In genomic region chr6:95948324-95948723, GRCh38 we compare ENCODE assay signal across 20 cellular contexts.
"Had no signal": no experiment of that assay in that cellular context is flagged by ENCODE, and none has a peak within 500 bp of the region (broad histone marks: within the 10 kb centered on the region; RNA-seq: fewer than 3 reads in every experiment).

No MANE protein-coding gene starts in this region.

- H3K4me3 ChIP-seq: cardiac muscle cell had no signal

- ATAC-seq: activated CD8-positive, alpha-beta memory T cell treated with anti-CD3 and anti-CD28 coated beads, Interleukin-2, amount 10 ng/mL, durations not matched to agents 7 days and 5 days; activated T-cell treated with anti-CD3 and anti-CD28 coated beads, Interleukin-2, amount 50 U/mL, for 4 hours had no signal

- H3K27me3 ChIP-seq: brain microvascular endothelial cell, cardiac muscle cell had no signal

- H3K36me3 ChIP-seq: brain microvascular endothelial cell, cardiac muscle cell had no signal

- DNase-seq: activated B cell treated with CpG ODN at 0.5 μM for 24 hours; activated CD4-positive, alpha-beta T cell treated with anti-CD3 and anti-CD28 coated beads for 1 hour; activated CD4-positive, alpha-beta T cell treated with anti-CD3 and anti-CD28 coated beads, Interleukin-2, amount 10 ng/mL, durations not matched to agents 24 days and 14 days; activated CD4-positive, alpha-beta T cell treated with anti-CD3 and anti-CD28 coated beads, Interleukin-2, amount 50 U/mL, for 48 hours; activated CD8-positive, alpha-beta memory T cell treated with anti-CD3 and anti-CD28 coated beads, Interleukin-2, amount 10 ng/mL, durations not matched to agents 7 days and 5 days; activated gamma-delta T cell; activated naive CD4-positive, alpha-beta T cell treated with anti-CD3 and anti-CD28 coated beads for 36 hours; activated T-cell treated with anti-CD3 and anti-CD28 coated beads, Interleukin-2, amount 50 U/mL, for 4 hours; brain microvascular endothelial cell; NCI-H1048; NCI-H1417 treated with DMSO at 0.1 percent for 48 hours; NCI-H1694; NCI-H2029; NCI-H2107; NCI-H2171 treated with DMSO at 0.1 percent for 48 hours; NCI-H226; NCI-H526; NCI-H774; SHP77 treated with DMSO at 0.1 percent for 48 hours had no signal

- H3K27ac ChIP-seq: brain microvascular endothelial cell, cardiac muscle cell had no signal
